ENCODE assay signal across 17 cellular contexts in genomic region chr12:90366286-90366685, GRCh38.
A peak's percentile ranks its signal among the peaks of the same experiment; 100 is the strongest.
DNase-seq lines count a peak whose midpoint lies in the region; ATAC-seq and TF ChIP-seq lines count a peak whose summit lies in the region.
"Had no signal": no experiment of that assay in that cellular context is flagged by ENCODE, and none has a peak within 500 bp of the region (broad histone marks: within the 10 kb centered on the region; RNA-seq: fewer than 3 reads in every experiment).

No MANE protein-coding gene starts in this region.

- no peaks in the 10 kb centered on the region for H3K27me3 ChIP-seq in osteoblast (ENCODE audit: insufficient read depth, low read length)
- H3K27me3 ChIP-seq: esophagus squamous epithelium, Peyer's patch had no signal

- DNase-seq in EL (peak; percentile 14), RKO (ENCODE audit: low spot score) (peak; percentile 3), fibroblast of gingiva (ENCODE audit: low read depth) (peak; percentile 76), osteoblast (ENCODE audit: insufficient read length, low spot score, missing footprints) (peak; percentile 14), iPS-NIHi11 (ENCODE audit: low spot score) (no peak)
- DNase-seq in stimulated activated CD4-positive, alpha-beta T cell treated with anti-CD3 and anti-CD28 coated beads, Interleukin-2, amount 100 ng/mL, for 24 hours = no peak
- DNase-seq: activated CD4-positive, alpha-beta T cell treated with anti-CD3 and anti-CD28 coated beads, Interleukin-2, amount 10 ng/mL, durations not matched to agents 24 days and 14 days; activated naive CD4-positive, alpha-beta T cell treated with anti-CD3 and anti-CD28 coated beads, Interleukin-2, amount 10 ng/mL, durations not matched to agents 7 days and 5 days; AML-193; Caco-2; esophagus squamous epithelium; Peyer's patch; stimulated activated CD4-positive, alpha-beta T cell treated with anti-CD3 and anti-CD28 coated beads, Interleukin-4, amount 100 ng/mL, for 4 hours; stimulated activated CD8-positive, alpha-beta memory T cell treated with anti-CD3 and anti-CD28 coated beads, Interleukin-4, amount 100 ng/mL, for 48 hours had no signal

- H3K4me3 ChIP-seq in osteoblast (ENCODE audit: insufficient read depth, low read length) = no peak overlapping the region
- H3K4me3 ChIP-seq: esophagus squamous epithelium, GM12878, Peyer's patch had no signal

- no peak overlapping the region for H3K4me2 ChIP-seq in osteoblast (ENCODE audit: insufficient read depth, low read length)

- H3K36me3 ChIP-seq in osteoblast (ENCODE audit: insufficient read depth, low read length) = no peaks in the 10 kb centered on the region
- H3K36me3 ChIP-seq: esophagus squamous epithelium, Peyer's patch had no signal

- no peaks in the 10 kb centered on the region for H3K9me3 ChIP-seq in osteoblast (ENCODE audit: low read depth, low read length)
- H3K9me3 ChIP-seq: Caco-2, esophagus squamous epithelium, Peyer's patch had no signal

- H3K79me2 ChIP-seq in osteoblast (ENCODE audit: insufficient read depth, low read length) = no peaks in the 10 kb centered on the region

- no peaks in the 10 kb centered on the region for H4K20me1 ChIP-seq in osteoblast (ENCODE audit: insufficient read depth, low read length)

- peaks cover 3% of the 10 kb centered on the region for H3K4me1 ChIP-seq in osteoblast (ENCODE audit: insufficient read depth, low read length)
- H3K4me1 ChIP-seq: Caco-2, esophagus squamous epithelium, Peyer's patch had no signal

- no peak overlapping the region for H3K27ac ChIP-seq in osteoblast (ENCODE audit: low read depth, low read length)
- H3K27ac ChIP-seq: esophagus squamous epithelium, Peyer's patch had no signal

- no peak for TF ChIP-seq CTCF in osteoblast (IDR thresholded peaks at IDR 0.05; ENCODE audit: extremely low read depth, low read depth, low read length)

- H2AFZ ChIP-seq in osteoblast (ENCODE audit: low read length) = no peak overlapping the region

- ATAC-seq in GM18907 (IDR thresholded peaks at IDR 0.05; ENCODE audit: unreplicated experiment) = no peak
- ATAC-seq in HG03469 (IDR thresholded peaks at IDR 0.05; ENCODE audit: unreplicated experiment) = no peak
- ATAC-seq: GM12878 had no signal

Comparison
In these comparisons a context has a peak if more than half of its experiments do, and no peak if none do; other contexts are left out.
1. DNase-seq: peak in EL (single experiment), RKO (single experiment), fibroblast of gingiva (single experiment) and osteoblast (single experiment); none in iPS-NIHi11 (single experiment) and stimulated activated CD4-positive, alpha-beta T cell treated with anti-CD3 and anti-CD28 coated beads, Interleukin-2, amount 100 ng/mL, for 24 hours (0 of 2).